Comparison of ENCODE assay signal across 8 cellular contexts in genomic region chr14:31934767-31935266, GRCh38.
DNase-seq lines count a peak whose midpoint lies in the region; TF ChIP-seq lines count a peak whose summit lies in the region.

No MANE protein-coding gene starts in this region.

- no TSS peak for BruUV-seq in Calu3 (replicated peaks; lab: Mats Ljungman, UMichigan)

- no peak overlapping the region for H3K27ac Mint-ChIP-seq in Calu3 (ENCODE audit: unreplicated experiment)
- H3K27ac Mint-ChIP-seq in activated T-helper 2 cell treated with anti-CD3 and anti-CD28 coated beads, Interferon-gamma antibody, Interleukin-2, Interleukin-4, amounts not matched to agents 10 μg/mL and 5 μg/mL and 100 μg/mL, durations not matched to agents 14 hours and 24 hours and 36 hours: no peak overlapping the region

- intact Hi-C loops in Calu3 (cut with micrococcal nuclease; ENCODE audit: unreplicated experiment): loop anchor here (1.0 to 5.0 kb wide), 6 partner anchors 92 to 534 kb away; no protein-coding TSS in a partner anchor
- intact Hi-C loops in activated T-helper 2 cell treated with anti-CD3 and anti-CD28 coated beads, Interferon-gamma antibody, Interleukin-2, Interleukin-4, amounts not matched to agents 10 μg/mL and 5 μg/mL and 100 μg/mL, durations not matched to agents 14 hours and 24 hours and 36 hours (cut with micrococcal nuclease): no loop called here

- peaks cover 5% of the 10 kb centered on the region for H3K36me3 Mint-ChIP-seq in Calu3 (ENCODE audit: insufficient read depth, unreplicated experiment)
- no peaks in the 10 kb centered on the region for H3K36me3 Mint-ChIP-seq in activated T-helper 2 cell treated with anti-CD3 and anti-CD28 coated beads, Interferon-gamma antibody, Interleukin-2, Interleukin-4, amounts not matched to agents 10 μg/mL and 5 μg/mL and 100 μg/mL, durations not matched to agents 14 hours and 24 hours and 36 hours (ENCODE audit: low read depth)

- peaks cover 46% of the 10 kb centered on the region for H3K4me1 Mint-ChIP-seq in Calu3 (ENCODE audit: low read depth, unreplicated experiment)
- peaks cover 31% of the 10 kb centered on the region for H3K4me1 Mint-ChIP-seq in activated T-helper 2 cell treated with anti-CD3 and anti-CD28 coated beads, Interferon-gamma antibody, Interleukin-2, Interleukin-4, amounts not matched to agents 10 μg/mL and 5 μg/mL and 100 μg/mL, durations not matched to agents 14 hours and 24 hours and 36 hours (ENCODE audit: low read depth)

- peak; percentile 4 for TF ChIP-seq CTCF in Calu3 (IDR thresholded peaks at IDR 0.05; ENCODE audit: unreplicated experiment)

- H3K27me3 Mint-ChIP-seq in Calu3 (ENCODE audit: unreplicated experiment): no peaks in the 10 kb centered on the region
- H3K27me3 Mint-ChIP-seq in activated T-helper 2 cell treated with anti-CD3 and anti-CD28 coated beads, Interferon-gamma antibody, Interleukin-2, Interleukin-4, amounts not matched to agents 10 μg/mL and 5 μg/mL and 100 μg/mL, durations not matched to agents 14 hours and 24 hours and 36 hours (ENCODE audit: low read depth): no peaks in the 10 kb centered on the region

- H3K4me3 Mint-ChIP-seq in Calu3 (ENCODE audit: low read depth, unreplicated experiment): no peak overlapping the region
- no peak overlapping the region for H3K4me3 Mint-ChIP-seq in activated T-helper 2 cell treated with anti-CD3 and anti-CD28 coated beads, Interferon-gamma antibody, Interleukin-2, Interleukin-4, amounts not matched to agents 10 μg/mL and 5 μg/mL and 100 μg/mL, durations not matched to agents 14 hours and 24 hours and 36 hours (ENCODE audit: low read depth)

- CTCF ChIA-PET in Calu3 (lab: Charles Lee): interaction anchor here (0.6 to 2.6 kb wide), 8 partner anchors 104 to 448 kb away, joined by 3 to 20 read pairs (median 5); partner anchors contain the start of gene ARHGAP5

- DNase-seq in Calu3 (peak; percentile 68), LoVo (ENCODE audit: low spot score) (peak; percentile 61), SHP77 treated with DMSO at 0.1 percent for 48 hours (lab: John Stamatoyannopoulos, UW) (peak; percentile 87), globus pallidus (ENCODE audit: low spot score) (peak; percentile 60), retina (peak; percentile 47), GF-D8 (lab: John Stamatoyannopoulos, UW) (no peak)
- no peak for DNase-seq in stimulated activated CD4-positive, alpha-beta T cell treated with anti-CD3 and anti-CD28 coated beads, Interleukin-12 subunit alpha, Interleukin-12 subunit beta, amount 100 ng/mL, for 4 hours
- DNase-seq in activated T-helper 2 cell treated with anti-CD3 and anti-CD28 coated beads, Interferon-gamma antibody, Interleukin-2, Interleukin-4, amounts not matched to agents 10 μg/mL and 5 μg/mL and 100 μg/mL, durations not matched to agents 14 hours and 24 hours and 36 hours (ENCODE audit: low spot score): no peak

- no peaks in the 10 kb centered on the region for H3K9me3 Mint-ChIP-seq in Calu3 (ENCODE audit: low read depth, unreplicated experiment)
- H3K9me3 Mint-ChIP-seq in activated T-helper 2 cell treated with anti-CD3 and anti-CD28 coated beads, Interferon-gamma antibody, Interleukin-2, Interleukin-4, amounts not matched to agents 10 μg/mL and 5 μg/mL and 100 μg/mL, durations not matched to agents 14 hours and 24 hours and 36 hours: no peaks in the 10 kb centered on the region

Comparison
In these comparisons a context has a peak if more than half of its experiments do, and no peak if none do; other contexts are left out.
1. DNase-seq: peak in Calu3 (single experiment), LoVo (single experiment), SHP77 treated with DMSO at 0.1 percent for 48 hours (single experiment), globus pallidus (single experiment) and retina (single experiment); none in GF-D8 (single experiment), stimulated activated CD4-positive, alpha-beta T cell treated with anti-CD3 and anti-CD28 coated beads, Interleukin-12 subunit alpha, Interleukin-12 subunit beta, amount 100 ng/mL, for 4 hours (single experiment) and activated T-helper 2 cell treated with anti-CD3 and anti-CD28 coated beads, Interferon-gamma antibody, Interleukin-2, Interleukin-4, amounts not matched to agents 10 μg/mL and 5 μg/mL and 100 μg/mL, durations not matched to agents 14 hours and 24 hours and 36 hours (single experiment).